Comparison of ENCODE assay signal across 1 cellular context in genomic region chr1:198637157-198637556, GRCh38.
TF ChIP-seq lines count a peak whose summit lies in the region.

No MANE protein-coding gene starts in this region.

TF ChIP-seq in GM23338, 12 proteins besides CTCF, POLR2A, EP300 and RAD21 (continued from another document):
- TF ChIP-seq REST (IDR thresholded peaks at IDR 0.05; ENCODE audit: unreplicated experiment) (no peak), EZH2 (IDR thresholded peaks at IDR 0.05; ENCODE audit: low read depth, unreplicated experiment) (no peak), CREB1 (CRISPR knock-in tag; IDR thresholded peaks at IDR 0.05; ENCODE audit: low read depth) (no peak), JUNB (IDR thresholded peaks at IDR 0.05; ENCODE audit: unreplicated experiment) (no peak), ZNF331 (CRISPR knock-in tag; IDR thresholded peaks at IDR 0.05; ENCODE audit: low read depth) (no peak), ZNF462 (CRISPR knock-in tag; IDR thresholded peaks at IDR 0.05) (no peak), EZH2phosphoT487 (IDR thresholded peaks at IDR 0.05; ENCODE audit: unreplicated experiment) (no peak), POLR2AphosphoS5 (IDR thresholded peaks at IDR 0.05; ENCODE audit: low read depth) (no peak), STAT1 (IDR thresholded peaks at IDR 0.05; ENCODE audit: unreplicated experiment) (no peak), ZNF114 (CRISPR knock-in tag; IDR thresholded peaks at IDR 0.05) (no peak), ETS1 (IDR thresholded peaks at IDR 0.05) (no peak)
